8 cellular contexts compared by ENCODE assay signal in genomic region chr12:124506145-124506831, GRCh38.
DNase-seq lines count a peak whose midpoint lies in the region; ATAC-seq and TF ChIP-seq lines count a peak whose summit lies in the region.

No MANE protein-coding gene starts in this region.

- peaks cover 86% of the 10 kb centered on the region for H3K4me1 Mint-ChIP-seq in nephron

- TF ChIP-seq CTCF in HEK293 (tag by site-specific recombination; IDR thresholded peaks at IDR 0.05) (no peak), nephron (IDR thresholded peaks at IDR 0.05; ENCODE audit: unreplicated experiment in 3 of 3) (no peak)

- no peak for TF ChIP-seq POLR2A in erythroblast (IDR thresholded peaks at IDR 0.05; ENCODE audit: low read length)

- CTCF ChIA-PET in HEK293 (lab: Yijun Ruan, JAX): no interaction called here

- no peak overlapping the region for H3K4me3 ChIP-seq in HEK293 (ENCODE audit: low read depth, low read length)

- ATAC-seq in GM21381 (IDR thresholded peaks at IDR 0.05; ENCODE audit: unreplicated experiment) (no peak), HG03460 (IDR thresholded peaks at IDR 0.05; ENCODE audit: unreplicated experiment) (no peak), GM18907 (IDR thresholded peaks at IDR 0.05; ENCODE audit: unreplicated experiment) (no peak), HG03159 (IDR thresholded peaks at IDR 0.05; ENCODE audit: unreplicated experiment) (no peak)

- H3K4me3 Mint-ChIP-seq in nephron: peak overlapping the region; percentile 52 to 66 (median 63)

- H3K4me1 ChIP-seq in HEK293 (ENCODE audit: control insufficient read depth, insufficient read depth, low read length): peaks cover 19% of the 10 kb centered on the region

- DNase-seq in OCI-M1 (lab: John Stamatoyannopoulos, UW) (peak; percentile 89), erythroblast (lab: John Stamatoyannopoulos, UW) (peak; percentile 30 to 33)

- H3K36me3 ChIP-seq in HEK293 (ENCODE audit: control insufficient read depth in 2 of 2, insufficient read depth in 1 of 2, low read length in 2 of 2): peaks cover 0 to 3% of the 10 kb centered on the region in 2 experiments; a peak in 1 of 3 replicates

- no peaks in the 10 kb centered on the region for H3K9me3 ChIP-seq in HEK293 (ENCODE audit: control insufficient read depth, insufficient read depth, low read depth, low read length)

- peak overlapping the region; percentile 86 to 94 (median 94) for H3K27ac Mint-ChIP-seq in nephron

- no peaks in the 10 kb centered on the region for H3K9me3 Mint-ChIP-seq in nephron

- POLR2A ChIA-PET in HEK293 (lab: Yijun Ruan, JAX): interaction anchor here (1.9 kb wide), 1 partner anchor 11 kb away, joined by 6 read pairs; no protein-coding TSS in a partner anchor

- peak overlapping the region; percentile 30; the same call in 1 of the 2 replicates for H3K27ac ChIP-seq in HEK293 (ENCODE audit: extremely low read depth, low read depth, low read length)

- peaks cover 4% of the 10 kb centered on the region for H3K27me3 Mint-ChIP-seq in nephron (ENCODE audit: low read depth)

- no peaks in the 10 kb centered on the region for H3K36me3 Mint-ChIP-seq in nephron (ENCODE audit: low read depth)

TF ChIP-seq in HEK293, 187 proteins besides CTCF, POLR2A, EP300 and RAD21 (continues in another document):
- peak; percentile 75 for TF ChIP-seq ZNF366 (tag by site-specific recombination; conservative IDR thresholded peaks at IDR 0.05)
- peak; percentile 11; the same call in 1 of the 2 replicates for TF ChIP-seq EGR2 (tag by site-specific recombination; IDR thresholded peaks at IDR 0.05; ENCODE audit: low read depth)
- TF ChIP-seq GLIS1 (tag by site-specific recombination; IDR thresholded peaks at IDR 0.05): peak; percentile 93
- TF ChIP-seq ZNF747 (tag by site-specific recombination; IDR thresholded peaks at IDR 0.05): no peak
- TF ChIP-seq ZFHX2 (tag by site-specific recombination; conservative IDR thresholded peaks at IDR 0.05): peak; percentile 61
- no peak for TF ChIP-seq ZNF138 (tag by site-specific recombination; IDR thresholded peaks at IDR 0.05; ENCODE audit: borderline replicate concordance)
- no peak for TF ChIP-seq ZNF830 (tag by site-specific recombination; IDR thresholded peaks at IDR 0.05; ENCODE audit: low read depth)
- TF ChIP-seq ZBTB20 (tag by site-specific recombination; IDR thresholded peaks at IDR 0.05): peak; percentile 79
- TF ChIP-seq ZBTB8A (tag by site-specific recombination; IDR thresholded peaks at IDR 0.05): peak; percentile 94
- peak; percentile 14; the same call in 1 of the 2 replicates for TF ChIP-seq ZNF558 (tag by site-specific recombination; IDR thresholded peaks at IDR 0.05)
- TF ChIP-seq MZF1 (tag by site-specific recombination; IDR thresholded peaks at IDR 0.05; ENCODE audit: borderline replicate concordance): peak; percentile 85; the same call in 1 of the 2 replicates
- TF ChIP-seq ZNF324 (tag by site-specific recombination; IDR thresholded peaks at IDR 0.05): no peak
- TF ChIP-seq ZBTB11 (tag by site-specific recombination; conservative IDR thresholded peaks at IDR 0.05; ENCODE audit: low read depth): peak; percentile 51; the same call in 1 of the 2 replicates
- TF ChIP-seq ZNF184 (tag by site-specific recombination; IDR thresholded peaks at IDR 0.05): no peak
- TF ChIP-seq ZNF266 (tag by site-specific recombination; IDR thresholded peaks at IDR 0.05; ENCODE audit: low read depth): no peak
- TF ChIP-seq GLIS2 (tag by site-specific recombination; IDR thresholded peaks at IDR 0.05): peak; percentile 46; the same call in 1 of the 2 replicates
- TF ChIP-seq ZNF530 (tag by site-specific recombination; IDR thresholded peaks at IDR 0.05; ENCODE audit: low read depth): no peak
- TF ChIP-seq PRDM4 (tag by site-specific recombination; IDR thresholded peaks at IDR 0.05): peak; percentile 7; the same call in 1 of the 2 replicates
- peak; percentile 70; the same call in 1 of the 2 replicates for TF ChIP-seq ZNF660 (tag by site-specific recombination; IDR thresholded peaks at IDR 0.05)
- TF ChIP-seq PATZ1 (tag by site-specific recombination; IDR thresholded peaks at IDR 0.05): peak; percentile 76
- peak; percentile 19; the same call in 1 of the 2 replicates for TF ChIP-seq KLF10 (tag by site-specific recombination; IDR thresholded peaks at IDR 0.05)
- TF ChIP-seq ZNF560 (tag by site-specific recombination; IDR thresholded peaks at IDR 0.05; ENCODE audit: borderline replicate concordance): no peak
- peak; percentile 61; the same call in 1 of the 2 replicates for TF ChIP-seq ZNF561 (tag by site-specific recombination; IDR thresholded peaks at IDR 0.05; ENCODE audit: borderline replicate concordance)
- peak; percentile 51; the same call in 1 of the 2 replicates for TF ChIP-seq ZEB2 (tag by site-specific recombination; IDR thresholded peaks at IDR 0.05)
- TF ChIP-seq WT1 (tag by site-specific recombination; IDR thresholded peaks at IDR 0.05): peak; percentile 97
- 0 out of 2 replicates have a peak, but pooled peaks have one; percentile 51 for TF ChIP-seq KLF16 (tag by site-specific recombination; IDR thresholded peaks at IDR 0.05)
- 0 out of 2 replicates have a peak, but pooled peaks have one; percentile 29 for TF ChIP-seq ZNF76 (tag by site-specific recombination; IDR thresholded peaks at IDR 0.05; ENCODE audit: borderline replicate concordance, low read depth)
- TF ChIP-seq ZIC2 (tag by site-specific recombination; IDR thresholded peaks at IDR 0.05): peak; percentile 99
- no peak for TF ChIP-seq SCRT2 (tag by site-specific recombination; IDR thresholded peaks at IDR 0.05)
- no peak for TF ChIP-seq ZNF23 (tag by site-specific recombination; IDR thresholded peaks at IDR 0.05; ENCODE audit: borderline replicate concordance)
